ENCODE assay signal across 18 cellular contexts in genomic region chr3:127732879-127733350, GRCh38.
DNase-seq lines count a peak whose midpoint lies in the region; FAIRE-seq and TF ChIP-seq lines count a peak whose summit lies in the region.
"Had no signal": no experiment of that assay in that cellular context is flagged by ENCODE, and none has a peak within 500 bp of the region (broad histone marks: within the 10 kb centered on the region; RNA-seq: fewer than 3 reads in every experiment).

No MANE protein-coding gene starts in this region.

- peaks cover 64% of the 10 kb centered on the region for H3K4me1 Mint-ChIP-seq in osteocyte (ENCODE audit: unreplicated experiment)
- H3K4me1 Mint-ChIP-seq: central memory CD8-positive, alpha-beta T cell had no signal

- FAIRE-seq in H54 (lab: Jason Lieb, UNC) = no peak

- no peaks in the 10 kb centered on the region for H3K27me3 ChIP-seq in WERI-Rb-1 (ENCODE audit: insufficient read depth, low read depth, severe bottlenecking)
- H3K27me3 ChIP-seq: suprapubic skin had no signal

- no peak for TF ChIP-seq CTCF in WERI-Rb-1 (IDR thresholded peaks at IDR 0.05; ENCODE audit: low read depth, low read length)
- TF ChIP-seq CTCF in osteocyte (IDR thresholded peaks at IDR 0.05) = no peak

- H3K4me3 ChIP-seq in WERI-Rb-1 (ENCODE audit: low read depth, low read length) = no peak overlapping the region
- H3K4me3 ChIP-seq: lung, suprapubic skin had no signal

- H3K27me3 Mint-ChIP-seq in osteocyte (ENCODE audit: unreplicated experiment) = no peaks in the 10 kb centered on the region

- no peaks in the 10 kb centered on the region for H3K9me3 ChIP-seq in WERI-Rb-1 (ENCODE audit: severe bottlenecking)
- H3K9me3 ChIP-seq: suprapubic skin had no signal

- H3K27ac ChIP-seq in WERI-Rb-1 = peak overlapping the region; percentile 40; the same call in 1 of the 2 replicates
- H3K27ac ChIP-seq: suprapubic skin had no signal

- H3K36me3 ChIP-seq in WERI-Rb-1 = no peaks in the 10 kb centered on the region
- H3K36me3 ChIP-seq: suprapubic skin had no signal

- no peak for DNase-seq in H54 (ENCODE audit: insufficient read length, low spot score)
- DNase-seq in NAMALWA (ENCODE audit: low spot score) = peak; percentile 81
- no peak for DNase-seq in WERI-Rb-1
- DNase-seq in osteocyte (ENCODE audit: extremely low spot score, unreplicated experiment) = no peak
- no peak for DNase-seq in NCI-H146 (lab: John Stamatoyannopoulos, UW)
- DNase-seq in activated CD8-positive, alpha-beta memory T cell treated with anti-CD3 and anti-CD28 coated beads, Interleukin-2, amount 50 U/mL, for 48 hours = no peak
- DNase-seq in activated CD4-positive, alpha-beta T cell treated with anti-CD3 and anti-CD28 coated beads, Interleukin-2, amount 50 U/mL, for 48 hours = no peak
- DNase-seq: activated CD4-positive, alpha-beta T cell treated with anti-CD3 and anti-CD28 coated beads for 1 hour; amygdala; effector CD8-positive, alpha-beta T cell; head of caudate nucleus; NCI-H1930; NCI-H446; PC-3; stimulated activated CD4-positive, alpha-beta T cell treated with anti-CD3 and anti-CD28 coated beads, Interleukin-2, amount 100 ng/mL, for 48 hours had no signal

- peaks cover 8% of the 10 kb centered on the region for H3K36me3 Mint-ChIP-seq in osteocyte (ENCODE audit: unreplicated experiment)

- H3K9me3 Mint-ChIP-seq in osteocyte (ENCODE audit: unreplicated experiment) = no peaks in the 10 kb centered on the region
- H3K9me3 Mint-ChIP-seq: central memory CD8-positive, alpha-beta T cell had no signal

- H3K4me3 Mint-ChIP-seq in osteocyte (ENCODE audit: unreplicated experiment) = no peak overlapping the region
- H3K4me3 Mint-ChIP-seq: central memory CD8-positive, alpha-beta T cell had no signal

- H3K27ac Mint-ChIP-seq in osteocyte (ENCODE audit: unreplicated experiment) = peak overlapping the region; percentile 68

- 0 out of 2 replicates have a peak, but pooled peaks have one; percentile 12 for TF ChIP-seq POLR2A in H54 (IDR thresholded peaks at IDR 0.05; ENCODE audit: low read depth, low read length)
